Comparison of ENCODE assay signal across 15 cellular contexts in genomic region chr1:184472117-184472516, GRCh38.
"Had no signal": no experiment of that assay in that cellular context is flagged by ENCODE, and none has a peak within 500 bp of the region (broad histone marks: within the 10 kb centered on the region; RNA-seq: fewer than 3 reads in every experiment).

No MANE protein-coding gene starts in this region.

- H3K36me3 ChIP-seq: adrenal gland, cardiac muscle cell, WERI-Rb-1 had no signal

- H3K4me1 ChIP-seq: upper lobe of left lung had no signal

- H3K27me3 ChIP-seq: adrenal gland, cardiac muscle cell, upper lobe of left lung had no signal

- H3K27ac ChIP-seq: cardiac muscle cell, upper lobe of left lung, WERI-Rb-1 had no signal

- DNase-seq: activated CD4-positive, alpha-beta T cell treated with anti-CD3 and anti-CD28 coated beads for 1 hour; activated gamma-delta T cell; adrenal gland; erythroblast; islet precursor cell; left colon; nucleus accumbens; posterior cingulate gyrus; retina; T-helper 2 cell; upper lobe of left lung; WERI-Rb-1 had no signal

- ATAC-seq: left colon had no signal

- H3K4me3 ChIP-seq: adrenal gland, cardiac muscle cell, lung, skin epidermis, upper lobe of left lung had no signal
